8 cellular contexts compared by ENCODE assay signal in genomic region chr3:2921903-2922302, GRCh38.
DNase-seq lines count a peak whose midpoint lies in the region; ATAC-seq and TF ChIP-seq lines count a peak whose summit lies in the region.

No MANE protein-coding gene starts in this region.

- H3K36me3 ChIP-seq in WERI-Rb-1 = no peaks in the 10 kb centered on the region

- no peak overlapping the region for H3K4me3 ChIP-seq in GM12864 (ENCODE audit: low read depth, low read length)
- H3K4me3 ChIP-seq in WERI-Rb-1 (ENCODE audit: low read depth, low read length) = no peak overlapping the region

- H3K9me3 ChIP-seq in WERI-Rb-1 (ENCODE audit: severe bottlenecking) = no peaks in the 10 kb centered on the region

- H3K27me3 ChIP-seq in WERI-Rb-1 (ENCODE audit: insufficient read depth, low read depth, severe bottlenecking) = no peaks in the 10 kb centered on the region

- DNase-seq in GM12864 (ENCODE audit: low read depth) = no peak
- peak; percentile 70 for DNase-seq in HuH-7 (ENCODE audit: low spot score)
- DNase-seq in SKM-1 (lab: John Stamatoyannopoulos, UW; ENCODE audit: unreplicated experiment) = peak; percentile 60
- peak; percentile 41 for DNase-seq in kidney tubule cell (ENCODE audit: low spot score)
- DNase-seq in NK-92 (lab: John Stamatoyannopoulos, UW; ENCODE audit: unreplicated experiment) = no peak
- DNase-seq in activated naive CD4-positive, alpha-beta T cell (lab: John Stamatoyannopoulos, UW) = no peak
- DNase-seq in WERI-Rb-1 = no peak

- peak; percentile 59 for ATAC-seq in GM21390 (IDR thresholded peaks at IDR 0.05; ENCODE audit: unreplicated experiment)

- H3K27ac ChIP-seq in WERI-Rb-1 = no peak overlapping the region

- peak; percentile 25 for TF ChIP-seq CTCF in GM12864 (IDR thresholded peaks at IDR 0.05; ENCODE audit: low read depth, low read length, missing control alignments)
- no peak for TF ChIP-seq CTCF in WERI-Rb-1 (IDR thresholded peaks at IDR 0.05; ENCODE audit: low read depth, low read length)

Comparison
In these comparisons a context has a peak if more than half of its experiments do, and no peak if none do; other contexts are left out.
1. DNase-seq: peak in HuH-7 (single experiment), SKM-1 (single experiment) and kidney tubule cell (single experiment); none in GM12864 (single experiment), NK-92 (single experiment), activated naive CD4-positive, alpha-beta T cell (0 of 4) and WERI-Rb-1 (single experiment).